Comparison of ENCODE assay signal across 8 cellular contexts in the genomic region with DNA sequence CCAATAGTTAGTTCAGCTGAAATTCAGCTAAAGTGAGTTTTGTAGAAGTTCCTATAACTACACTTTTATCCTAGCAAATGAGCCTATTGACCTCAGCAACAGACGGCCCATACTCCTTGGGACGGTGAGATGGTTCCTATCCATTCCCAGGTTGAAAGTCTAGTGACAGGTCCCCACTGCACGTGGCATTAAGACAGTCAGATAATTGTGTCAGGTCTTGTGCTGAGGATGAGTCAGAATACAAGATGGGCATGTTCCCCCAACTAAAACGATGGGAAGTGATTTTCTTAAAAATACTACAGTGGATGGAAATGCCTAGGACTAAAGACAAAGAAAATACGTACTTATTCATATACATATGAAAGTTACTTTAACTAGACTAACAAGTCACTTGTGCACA. TPM values are rescaled to one million over a fixed set of nuclear protein-coding genes. Genes with fewer than 3 reads are reported as not detected.
DNase-seq lines count a peak whose midpoint lies in the region; ATAC-seq and TF ChIP-seq lines count a peak whose summit lies in the region.

No MANE protein-coding gene starts in this region.

- peak overlapping the region; percentile 54 for H3K4me3 ChIP-seq in OCI-LY1 (ENCODE audit: low read depth, low read length, poor library complexity, severe bottlenecking)
- H3K4me3 ChIP-seq in endodermal cell (ENCODE audit: low read length) = peak overlapping the region; percentile 90

- peaks cover 57 to 61% (median 57%) of the 10 kb centered on the region in 3 donors for H3K27me3 Mint-ChIP-seq in CD14-positive monocyte (ENCODE audit: low read depth in 3 of 3)
- H3K27me3 Mint-ChIP-seq in endodermal cell (ENCODE audit: insufficient read depth) = peaks cover 24% of the 10 kb centered on the region
- peaks cover 71% of the 10 kb centered on the region for H3K27me3 Mint-ChIP-seq in neural crest cell (ENCODE audit: low read depth)

- H3K36me3 Mint-ChIP-seq in CD14-positive monocyte (peaks cover 2 to 7% of the 10 kb centered on the region in 2 donors), endodermal cell (ENCODE audit: low read depth) (no peaks in the 10 kb centered on the region), neural crest cell (ENCODE audit: low read depth) (no peaks in the 10 kb centered on the region)

- H3K4me1 ChIP-seq in OCI-LY1 (ENCODE audit: insufficient read depth, low read length, severe bottlenecking) = peaks cover 22% of the 10 kb centered on the region
- peaks cover 4% of the 10 kb centered on the region for H3K4me1 ChIP-seq in endodermal cell (ENCODE audit: control insufficient read depth, insufficient read depth, low read length)

- H3K27ac Mint-ChIP-seq in CD14-positive monocyte (peak overlapping the region in 1 of 7 donors; percentile 54), endodermal cell (no peak overlapping the region), neural crest cell (ENCODE audit: unreplicated experiment) (no peak overlapping the region)

- WGBS in endodermal cell (ENCODE audit: insufficient coverage in 1 of 2, insufficient read length in 1 of 2), 2 experiments = 49 to 51% methylated on average over 3 to 5 of the region's 5 CpGs

- H4K20me1 ChIP-seq in OCI-LY1 (ENCODE audit: insufficient read depth, low read length) = no peaks in the 10 kb centered on the region

- H3K27me3 ChIP-seq in OCI-LY1 (ENCODE audit: insufficient read depth, low read length) (peaks cover 14% of the 10 kb centered on the region; the same call in 1 of the 2 replicates), endodermal cell (ENCODE audit: control insufficient read depth, insufficient read depth, low read length, poor library complexity, severe bottlenecking) (peaks cover 23% of the 10 kb centered on the region)

- H3K79me2 ChIP-seq in OCI-LY1 (ENCODE audit: insufficient read depth, low read length) = no peaks in the 10 kb centered on the region

- ATAC-seq in activated CD4-positive, CD25-positive, alpha-beta regulatory T cell treated with anti-CD3 and anti-CD28 coated beads, Interleukin-2, amount 50 U/mL, for 24 hours = no peak

- no peaks in the 10 kb centered on the region for H3K9me3 ChIP-seq in OCI-LY1 (ENCODE audit: low read length)
- H3K9me3 ChIP-seq in endodermal cell (ENCODE audit: control insufficient read depth, low read length) = no peaks in the 10 kb centered on the region

- DNase-seq in CD14-positive monocyte (ENCODE audit: low spot score) (no peak), endodermal cell (no peak), neural crest cell (ENCODE audit: low read depth, low spot score) (no peak), DMS153 (lab: John Stamatoyannopoulos, UW) (no peak), SKM-1 treated with dmso at 0.1 percent for 144 hours (lab: John Stamatoyannopoulos, UW; ENCODE audit: unreplicated experiment) (no peak)
- DNase-seq in stimulated activated CD4-positive, alpha-beta T cell treated with anti-CD3 and anti-CD28 coated beads, Interleukin-2, amount 100 ng/mL, for 24 hours = no peak

- H3K9ac ChIP-seq in OCI-LY1 (ENCODE audit: low read length) (no peak overlapping the region), endodermal cell (ENCODE audit: extremely low read depth, low read length, poor library complexity, severe bottlenecking) (peak overlapping the region; percentile 34)

- peak overlapping the region; percentile 78; the same call in 1 of the 2 replicates for H3K4me2 ChIP-seq in OCI-LY1 (ENCODE audit: low read length)

- H3F3A ChIP-seq in OCI-LY1 (ENCODE audit: insufficient read depth, low read length) = no peaks in the 10 kb centered on the region

- H3K9me3 Mint-ChIP-seq in CD14-positive monocyte (peaks cover 0 to 12% (median 10%) of the 10 kb centered on the region in 7 donors), endodermal cell (no peaks in the 10 kb centered on the region), neural crest cell (no peaks in the 10 kb centered on the region)

- peaks cover 30% of the 10 kb centered on the region for H3K4me1 Mint-ChIP-seq in CD14-positive monocyte
- peaks cover 40% of the 10 kb centered on the region for H3K4me1 Mint-ChIP-seq in endodermal cell
- peaks cover 38% of the 10 kb centered on the region for H3K4me1 Mint-ChIP-seq in neural crest cell

- H3K36me3 ChIP-seq in OCI-LY1 (ENCODE audit: insufficient read depth, low read length) = no peaks in the 10 kb centered on the region
- no peaks in the 10 kb centered on the region for H3K36me3 ChIP-seq in endodermal cell (ENCODE audit: control insufficient read depth, insufficient read depth, low read length)

- H3K4me3 Mint-ChIP-seq in CD14-positive monocyte (peak overlapping the region; percentile 89 to 92), endodermal cell (peak overlapping the region; percentile 82), neural crest cell (peak overlapping the region; percentile 90)

- H3K27ac ChIP-seq in OCI-LY1 (ENCODE audit: low read depth, low read length, poor library complexity, severe bottlenecking) (no peak overlapping the region), endodermal cell (ENCODE audit: low read depth, low read length) (no peak overlapping the region)

- no peaks in the 10 kb centered on the region for H3K9me2 ChIP-seq in OCI-LY1 (ENCODE audit: low read depth, low read length)

- no peak for TF ChIP-seq CTCF in CD14-positive monocyte (IDR thresholded peaks at IDR 0.05)
- TF ChIP-seq CTCF in OCI-LY1 (IDR thresholded peaks at IDR 0.05; ENCODE audit: low read length) = no peak
- no peak for TF ChIP-seq CTCF in endodermal cell (conservative IDR thresholded peaks at IDR 0.05)
- no peak for TF ChIP-seq CTCF in neural crest cell (conservative IDR thresholded peaks at IDR 0.05)

- intact Hi-C loops in CD14-positive monocyte (cut with micrococcal nuclease) = no loop called here

- H2AFZ ChIP-seq in OCI-LY1 (ENCODE audit: low read length) = no peak overlapping the region

RNA-seq across cellular contexts. Expression of a gene that starts 2.1 kb away (rescaled TPM):
- not detected for polyA plus RNA-seq in CD14-positive monocyte
- total RNA-seq in endodermal cell (1 to 10 TPM; 4.9 to 8.8 TPM), neural crest cell (3.7 and 5.3 TPM in 2 replicates)
- 7.3 TPM for polyA plus RNA-seq in endodermal cell (2013, experiment 1 of 2)
- 9.3 TPM for polyA plus RNA-seq in endodermal cell (2013, experiment 2 of 2)

RNA-seq across cellular contexts. Expression of a gene that starts 27.4 kb away (rescaled TPM):
- under 1 TPM in 1 of 2 donors, not detected in 1; 0.19 TPM for polyA plus RNA-seq in CD14-positive monocyte
- total RNA-seq in endodermal cell = 1 to 10 TPM; 5.2 to 7.4 TPM
- 3.4 TPM for polyA plus RNA-seq in endodermal cell (2013, experiment 1 of 2)
- 3.9 TPM for polyA plus RNA-seq in endodermal cell (2013, experiment 2 of 2)
- total RNA-seq in neural crest cell = 1.6 and 1.9 TPM in 2 replicates
